Comparison of ENCODE assay signal across 1 cellular context in the genomic region with DNA sequence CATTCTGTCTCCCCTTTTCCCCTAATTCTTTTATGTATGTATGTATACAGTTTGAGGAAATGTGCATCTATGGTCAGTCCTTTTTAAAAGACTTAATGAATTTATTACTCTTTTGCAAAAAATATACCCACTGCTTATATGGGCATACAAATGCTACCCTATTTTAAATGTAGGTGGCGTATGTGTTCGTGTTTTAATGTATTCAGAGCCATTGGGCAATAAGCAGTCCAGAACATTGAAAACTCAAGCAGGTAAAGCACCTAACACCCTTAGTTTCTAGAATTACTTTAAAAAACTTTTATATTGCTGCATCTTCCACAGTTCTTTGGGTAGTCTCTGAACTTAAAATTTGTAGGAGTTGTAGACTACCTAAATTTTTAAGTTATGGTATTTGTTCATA.
TF ChIP-seq lines count a peak whose summit lies in the region.

No MANE protein-coding gene starts in this region.

TF ChIP-seq in H1, 55 proteins besides CTCF, POLR2A, EP300 and RAD21:
- TF ChIP-seq ATF2 (IDR thresholded peaks at IDR 0.05; ENCODE audit: low read length), result no peak
- no peak for TF ChIP-seq SUZ12 (IDR thresholded peaks at IDR 0.05; ENCODE audit: low read length)
- peak; percentile 51; the same call in 1 of the 2 replicates for TF ChIP-seq CEBPB (IDR thresholded peaks at IDR 0.05; ENCODE audit: low read depth, low read length)
- TF ChIP-seq TCF12 (IDR thresholded peaks at IDR 0.05; ENCODE audit: low read depth, low read length), result no peak
TF ChIP-seq in H1: peak in this region for 1.
